In genomic region chr11:72704783-72705287, GRCh38 we compare ENCODE assay signal across 2 cellular contexts.
TF ChIP-seq lines count a peak whose summit lies in the region.

No MANE protein-coding gene starts in this region.

TF ChIP-seq in GM23338, 12 proteins besides CTCF, POLR2A, EP300 and RAD21:
- TF ChIP-seq, protein P1, sequence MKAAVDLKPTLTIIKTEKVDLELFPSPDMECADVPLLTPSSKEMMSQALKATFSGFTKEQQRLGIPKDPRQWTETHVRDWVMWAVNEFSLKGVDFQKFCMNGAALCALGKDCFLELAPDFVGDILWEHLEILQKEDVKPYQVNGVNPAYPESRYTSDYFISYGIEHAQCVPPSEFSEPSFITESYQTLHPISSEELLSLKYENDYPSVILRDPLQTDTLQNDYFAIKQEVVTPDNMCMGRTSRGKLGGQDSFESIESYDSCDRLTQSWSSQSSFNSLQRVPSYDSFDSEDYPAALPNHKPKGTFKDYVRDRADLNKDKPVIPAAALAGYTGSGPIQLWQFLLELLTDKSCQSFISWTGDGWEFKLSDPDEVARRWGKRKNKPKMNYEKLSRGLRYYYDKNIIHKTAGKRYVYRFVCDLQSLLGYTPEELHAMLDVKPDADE (IDR thresholded peaks at IDR 0.05) = no peak

TF ChIP-seq in H1, 55 proteins besides CTCF, POLR2A, EP300 and RAD21:
- TF ChIP-seq KDM4A (IDR thresholded peaks at IDR 0.05; ENCODE audit: low read depth, low read length, severe bottlenecking) (no peak), EGR1 (IDR thresholded peaks at IDR 0.05; ENCODE audit: borderline replicate concordance, low read depth, low read length) (no peak), CTBP2 (IDR thresholded peaks at IDR 0.05; ENCODE audit: borderline replicate concordance, insufficient read depth, insufficient read length, low read length) (no peak), CREB1 (IDR thresholded peaks at IDR 0.05) (no peak), NANOG (IDR thresholded peaks at IDR 0.05; ENCODE audit: insufficient read depth, low read depth, low read length, poor library complexity, severe bottlenecking) (no peak), BRCA1 (IDR thresholded peaks at IDR 0.05; ENCODE audit: low read depth, low read length) (no peak), SUZ12 (IDR thresholded peaks at IDR 0.05; ENCODE audit: low read length) (no peak)
TF ChIP-seq in H1: peak in this region for 0.
